ENCODE assay signal across 10 cellular contexts in the genomic region with DNA sequence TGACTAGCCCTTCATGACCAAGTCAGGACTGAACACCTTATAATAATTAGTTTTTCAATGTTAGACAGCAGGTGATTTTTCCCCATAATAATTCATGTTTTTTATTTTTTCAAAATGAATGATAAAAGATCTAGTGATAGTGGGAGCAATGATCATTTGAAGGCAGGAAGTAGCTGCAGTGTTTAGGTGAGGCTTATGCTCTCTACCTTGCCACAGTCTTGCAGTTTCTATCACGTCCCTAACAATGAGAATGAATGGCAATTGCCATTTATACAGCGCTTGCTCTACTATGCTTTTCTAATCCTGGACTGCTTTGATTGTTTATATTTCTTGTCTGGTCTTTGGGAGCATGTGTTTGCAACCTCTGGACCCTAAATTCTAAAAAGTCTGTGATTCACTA.
"Had no signal": no experiment of that assay in that cellular context is flagged by ENCODE, and none has a peak within 500 bp of the region (broad histone marks: within the 10 kb centered on the region; RNA-seq: fewer than 3 reads in every experiment).

No MANE protein-coding gene starts in this region.

- H3K27me3 Mint-ChIP-seq: IgD-negative memory B cell had no signal

- H3K36me3 ChIP-seq: HAP-1 had no signal

- H3K9me3 Mint-ChIP-seq: HFFc6, IgD-negative memory B cell had no signal

- H3K4me3 Mint-ChIP-seq: HFFc6, IgD-negative memory B cell had no signal

- H2AFZ ChIP-seq: GM23248 had no signal

- ATAC-seq: HCT116, HepG2 had no signal

- DNase-seq: H7, Karpas-422, KBM-7 had no signal

- H3K4me2 ChIP-seq: KMS-11 had no signal

- H3K27ac ChIP-seq: GM23248, KMS-11 had no signal

- H3K9ac ChIP-seq: GM23248, KMS-11 had no signal

- H3K9me3 ChIP-seq: HAP-1 had no signal

- H3K27ac Mint-ChIP-seq: HFFc6, IgD-negative memory B cell had no signal

- H3K4me3 ChIP-seq: GM23248, HAP-1 had no signal
